In genomic region chr2:135582383-135582782, GRCh38 we compare ENCODE assay signal across 27 cellular contexts.
"Had no signal": no experiment of that assay in that cellular context is flagged by ENCODE, and none has a peak within 500 bp of the region (broad histone marks: within the 10 kb centered on the region; RNA-seq: fewer than 3 reads in every experiment).

No MANE protein-coding gene starts in this region.

- H3K4me3 Mint-ChIP-seq: activated CD8-positive, alpha-beta T cell treated with anti-CD3 and anti-CD28 coated beads, Interleukin-2, amount 10 ng/mL, durations not matched to agents 7 days and 5 days; activated naive CD8-positive, alpha-beta T cell treated with anti-CD3 and anti-CD28 coated beads, Interleukin-2, amount 10 ng/mL, durations not matched to agents 7 days and 5 days had no signal

- H3K27me3 Mint-ChIP-seq: activated naive CD8-positive, alpha-beta T cell treated with anti-CD3 and anti-CD28 coated beads, Interleukin-2, amount 10 ng/mL, durations not matched to agents 7 days and 5 days had no signal

- H3K9me3 Mint-ChIP-seq: activated naive CD8-positive, alpha-beta T cell treated with anti-CD3 and anti-CD28 coated beads, Interleukin-2, amount 10 ng/mL, durations not matched to agents 7 days and 5 days had no signal

- DNase-seq: activated CD4-positive, alpha-beta T cell treated with anti-CD3 and anti-CD28 coated beads for 4 hours; activated CD8-positive, alpha-beta memory T cell treated with anti-CD3 and anti-CD28 coated beads, Interleukin-2, amount 50 U/mL, for 48 hours; activated CD8-positive, alpha-beta T cell treated with anti-CD3 and anti-CD28 coated beads, Interleukin-2, amount 10 ng/mL, durations not matched to agents 7 days and 5 days; activated naive CD4-positive, alpha-beta T cell treated with anti-CD3 and anti-CD28 coated beads, Interleukin-2, amount 50 U/mL, for 16 hours; activated naive CD8-positive, alpha-beta T cell treated with anti-CD3 and anti-CD28 coated beads, Interleukin-2, amount 10 ng/mL, durations not matched to agents 7 days and 5 days; activated T-cell treated with anti-CD3 and anti-CD28 coated beads, Interleukin-2, amount 50 U/mL, for 1 hour; adrenal gland; anterior cingulate cortex; MV-4-11; NCI-H1105; NCI-H1436; NCI-H1694 treated with DMSO at 0.1 percent for 48 hours; NCI-H2029 treated with DMSO at 0.1 percent for 48 hours; NCI-H345; NCI-H510A; NCI-H69; NK-92 treated with Interleukin-12 subunit alpha and Interleukin-12 subunit beta, amount 100 ng/mL, for 24 hours; Peyer's patch; Right ventricle myocardium superior; SJCRH30; SK-N-SH; SW 1271; WERI-Rb-1 had no signal

- H3K27ac ChIP-seq: adrenal gland, breast epithelium, Peyer's patch, RWPE1, SJCRH30, WERI-Rb-1 had no signal

- ATAC-seq: activated CD4-positive, CD25-positive, alpha-beta regulatory T cell treated with anti-CD3 and anti-CD28 coated beads, Interleukin-2, amount 50 U/mL, for 24 hours; activated CD8-positive, alpha-beta T cell treated with anti-CD3 and anti-CD28 coated beads, Interleukin-2, amount 10 ng/mL, durations not matched to agents 7 days and 5 days; K562 had no signal

- H3K27me3 ChIP-seq: adrenal gland, breast epithelium, Peyer's patch, SJCRH30 had no signal

- H3K27ac Mint-ChIP-seq: activated CD8-positive, alpha-beta T cell treated with anti-CD3 and anti-CD28 coated beads, Interleukin-2, amount 10 ng/mL, durations not matched to agents 7 days and 5 days; activated naive CD8-positive, alpha-beta T cell treated with anti-CD3 and anti-CD28 coated beads, Interleukin-2, amount 10 ng/mL, durations not matched to agents 7 days and 5 days had no signal

- H3K4me1 ChIP-seq: adrenal gland, breast epithelium, Peyer's patch, SJCRH30 had no signal
